Comparison of ENCODE assay signal across 20 cellular contexts in genomic region chr10:117533507-117534281, GRCh38. TPM values are rescaled to one million over a fixed set of nuclear protein-coding genes. Genes with fewer than 3 reads are reported as not detected.
A peak's percentile ranks its signal among the peaks of the same experiment; 100 is the strongest.
DNase-seq lines count a peak whose midpoint lies in the region; ATAC-seq and TF ChIP-seq lines count a peak whose summit lies in the region.
"Had no signal": no experiment of that assay in that cellular context is flagged by ENCODE, and none has a peak within 500 bp of the region (broad histone marks: within the 10 kb centered on the region; RNA-seq: fewer than 3 reads in every experiment).

No MANE protein-coding gene starts in this region.

- peak overlapping the region; percentile 66 for H3K27ac ChIP-seq in vagina
- H3K27ac ChIP-seq: esophagus squamous epithelium, KMS-11, RWPE1 had no signal

- no peaks in the 10 kb centered on the region for H3K9me3 ChIP-seq in vagina
- H3K9me3 ChIP-seq: esophagus squamous epithelium had no signal

- H3K27me3 ChIP-seq in vagina, result peaks cover 3% of the 10 kb centered on the region

- H3K36me3 Mint-ChIP-seq in activated T-cell treated with anti-CD3 and anti-CD28 coated beads, Interleukin-2, amount 50 U/mL, for 72 hours (ENCODE audit: insufficient read depth in 2 of 2), result no peaks in the 10 kb centered on the region
- H3K36me3 Mint-ChIP-seq in activated T-helper 1 cell treated with anti-CD3 and anti-CD28 coated beads, Interleukin-12 subunit alpha, Interleukin-12 subunit beta, Interleukin-2, Interleukin-4 antibody, amounts not matched to agents 30 ng/mL and 10 ng/mL and 1 ng/mL, durations not matched to agents 14 hours and 24 hours and 36 hours (ENCODE audit: low read depth), result no peaks in the 10 kb centered on the region

- no peak for TF ChIP-seq CTCF in vagina (IDR thresholded peaks at IDR 0.05)

- no peaks in the 10 kb centered on the region for H3K36me3 ChIP-seq in vagina
- H3K36me3 ChIP-seq: esophagus squamous epithelium had no signal

- no peak for DNase-seq in activated T-cell treated with anti-CD3 and anti-CD28 coated beads, Interleukin-2, amount 50 U/mL, for 72 hours
- DNase-seq in activated T-cell treated with anti-CD3 and anti-CD28 coated beads for 4 hours (no peak), kidney tubule cell (ENCODE audit: low spot score) (peak; percentile 50), vagina (ENCODE audit: extremely low spot score in 2 of 2) (no peak)
- no peak for DNase-seq in activated T-helper 1 cell treated with anti-CD3 and anti-CD28 coated beads, Interleukin-12 subunit alpha, Interleukin-12 subunit beta, Interleukin-2, Interleukin-4 antibody, amounts not matched to agents 30 ng/mL and 10 ng/mL and 1 ng/mL, durations not matched to agents 14 hours and 24 hours and 36 hours (ENCODE audit: low spot score)
- DNase-seq: activated CD4-positive, alpha-beta T cell treated with anti-CD3 and anti-CD28 coated beads for 36 hours; activated T-cell treated with anti-CD3 and anti-CD28 coated beads, Interleukin-2, amount 50 U/mL, for 4 hours; esophagus squamous epithelium; hippocampal formation; NCI-H187 treated with DMSO at 0.1 percent for 48 hours; NCI-H82; stimulated activated naive CD8-positive, alpha-beta T cell treated with anti-CD3 and anti-CD28 coated beads, Interleukin-15, amount 100 ng/mL, for 72 hours had no signal

- intact Hi-C loops in activated T-helper 1 cell treated with anti-CD3 and anti-CD28 coated beads, Interleukin-12 subunit alpha, Interleukin-12 subunit beta, Interleukin-2, Interleukin-4 antibody, amounts not matched to agents 30 ng/mL and 10 ng/mL and 1 ng/mL, durations not matched to agents 14 hours and 24 hours and 36 hours (cut with micrococcal nuclease), result loop anchor here (2.0 to 10.0 kb wide), 2 partner anchors 17 to 201 kb away; no protein-coding TSS in a partner anchor
- intact Hi-C loops in vagina (cut with DNase I), result loop anchor here (10.0 kb wide), 1 partner anchor 711 kb away; no protein-coding TSS in a partner anchor

- peaks cover 15% of the 10 kb centered on the region for H3K4me1 Mint-ChIP-seq in activated T-cell treated with anti-CD3 and anti-CD28 coated beads, Interleukin-2, amount 50 U/mL, for 72 hours (ENCODE audit: low read depth)
- no peaks in the 10 kb centered on the region for H3K4me1 Mint-ChIP-seq in activated T-helper 1 cell treated with anti-CD3 and anti-CD28 coated beads, Interleukin-12 subunit alpha, Interleukin-12 subunit beta, Interleukin-2, Interleukin-4 antibody, amounts not matched to agents 30 ng/mL and 10 ng/mL and 1 ng/mL, durations not matched to agents 14 hours and 24 hours and 36 hours (ENCODE audit: low read depth)

- TF ChIP-seq POLR2A in vagina (IDR thresholded peaks at IDR 0.05), result no peak

- peaks cover 86% of the 10 kb centered on the region for H3K27me3 Mint-ChIP-seq in activated T-cell treated with anti-CD3 and anti-CD28 coated beads, Interleukin-2, amount 50 U/mL, for 72 hours (ENCODE audit: low read depth)
- H3K27me3 Mint-ChIP-seq in activated T-helper 1 cell treated with anti-CD3 and anti-CD28 coated beads, Interleukin-12 subunit alpha, Interleukin-12 subunit beta, Interleukin-2, Interleukin-4 antibody, amounts not matched to agents 30 ng/mL and 10 ng/mL and 1 ng/mL, durations not matched to agents 14 hours and 24 hours and 36 hours (ENCODE audit: insufficient read depth), result peaks cover 81% of the 10 kb centered on the region

- H3K4me1 ChIP-seq in vagina, result peaks cover 41% of the 10 kb centered on the region

- no peak for ATAC-seq in activated T-cell treated with anti-CD3 and anti-CD28 coated beads, Interleukin-2, amount 50 U/mL, for 72 hours (replicated peaks in 1 of 2)
- ATAC-seq in GM21576 (IDR thresholded peaks at IDR 0.05; ENCODE audit: unreplicated experiment) (no peak), GM21423 (IDR thresholded peaks at IDR 0.05; ENCODE audit: unreplicated experiment) (no peak), GM18511 (IDR thresholded peaks at IDR 0.05; ENCODE audit: unreplicated experiment) (no peak)
- ATAC-seq: activated CD4-positive, alpha-beta T cell treated with anti-CD3 and anti-CD28 coated beads for 36 hours; activated T-cell treated with anti-CD3 and anti-CD28 coated beads, Interleukin-2, amount 50 U/mL, for 4 hours; stimulated activated naive CD8-positive, alpha-beta T cell treated with anti-CD3 and anti-CD28 coated beads, Interleukin-15, amount 100 ng/mL, for 72 hours had no signal

- H3K4me3 Mint-ChIP-seq in activated T-cell treated with anti-CD3 and anti-CD28 coated beads, Interleukin-2, amount 50 U/mL, for 72 hours, result peak overlapping the region in 1 of 2 donors; percentile 17
- no peak overlapping the region for H3K4me3 Mint-ChIP-seq in activated T-helper 1 cell treated with anti-CD3 and anti-CD28 coated beads, Interleukin-12 subunit alpha, Interleukin-12 subunit beta, Interleukin-2, Interleukin-4 antibody, amounts not matched to agents 30 ng/mL and 10 ng/mL and 1 ng/mL, durations not matched to agents 14 hours and 24 hours and 36 hours
- H3K4me3 Mint-ChIP-seq: activated CD4-positive, alpha-beta T cell treated with anti-CD3 and anti-CD28 coated beads for 36 hours; activated T-cell treated with anti-CD3 and anti-CD28 coated beads, Interleukin-2, amount 50 U/mL, for 4 hours; B cell; stimulated activated naive CD8-positive, alpha-beta T cell treated with anti-CD3 and anti-CD28 coated beads, Interleukin-15, amount 100 ng/mL, for 72 hours; T-helper 1 cell treated with Interleukin-12 subunit alpha and Interleukin-12 subunit beta and Interleukin-4 antibody, amounts not matched to agents 30 μg/mL and 1 μg/mL, for 36 hours had no signal

- H3K9me3 Mint-ChIP-seq in activated T-cell treated with anti-CD3 and anti-CD28 coated beads, Interleukin-2, amount 50 U/mL, for 72 hours, result no peaks in the 10 kb centered on the region
- H3K9me3 Mint-ChIP-seq in activated T-helper 1 cell treated with anti-CD3 and anti-CD28 coated beads, Interleukin-12 subunit alpha, Interleukin-12 subunit beta, Interleukin-2, Interleukin-4 antibody, amounts not matched to agents 30 ng/mL and 10 ng/mL and 1 ng/mL, durations not matched to agents 14 hours and 24 hours and 36 hours, result no peaks in the 10 kb centered on the region
- H3K9me3 Mint-ChIP-seq: activated T-cell treated with anti-CD3 and anti-CD28 coated beads, Interleukin-2, amount 50 U/mL, for 4 hours; stimulated activated naive CD8-positive, alpha-beta T cell treated with anti-CD3 and anti-CD28 coated beads, Interleukin-15, amount 100 ng/mL, for 72 hours; T-helper 1 cell treated with Interleukin-12 subunit alpha and Interleukin-12 subunit beta and Interleukin-4 antibody, amounts not matched to agents 30 μg/mL and 1 μg/mL, for 36 hours had no signal

- peak overlapping the region in 1 of 2 donors; percentile 35 for H3K4me3 ChIP-seq in vagina
- H3K4me3 ChIP-seq: lung had no signal

- peak overlapping the region; percentile 79 for H3K27ac Mint-ChIP-seq in activated T-cell treated with anti-CD3 and anti-CD28 coated beads, Interleukin-2, amount 50 U/mL, for 72 hours
- H3K27ac Mint-ChIP-seq in activated T-helper 1 cell treated with anti-CD3 and anti-CD28 coated beads, Interleukin-12 subunit alpha, Interleukin-12 subunit beta, Interleukin-2, Interleukin-4 antibody, amounts not matched to agents 30 ng/mL and 10 ng/mL and 1 ng/mL, durations not matched to agents 14 hours and 24 hours and 36 hours, result peak overlapping the region; percentile 14
- H3K27ac Mint-ChIP-seq: activated CD4-positive, alpha-beta T cell treated with anti-CD3 and anti-CD28 coated beads for 36 hours; B cell; stimulated activated naive CD8-positive, alpha-beta T cell treated with anti-CD3 and anti-CD28 coated beads, Interleukin-15, amount 100 ng/mL, for 72 hours; T-helper 1 cell treated with Interleukin-12 subunit alpha and Interleukin-12 subunit beta and Interleukin-4 antibody, amounts not matched to agents 30 μg/mL and 1 μg/mL, for 36 hours had no signal

RNA-seq across cellular contexts. Expression of gene EMX2, which starts 8.9 kb away (rescaled TPM):
- not detected for total RNA-seq in activated T-cell treated with anti-CD3 and anti-CD28 coated beads, Interleukin-2, amount 50 U/mL, for 72 hours
- total RNA-seq in activated T-helper 1 cell treated with anti-CD3 and anti-CD28 coated beads, Interleukin-12 subunit alpha, Interleukin-12 subunit beta, Interleukin-2, Interleukin-4 antibody, amounts not matched to agents 30 ng/mL and 10 ng/mL and 1 ng/mL, durations not matched to agents 14 hours and 24 hours and 36 hours, result not detected in 2 replicates
- total RNA-seq in vagina, result 0.74 TPM
- total RNA-seq: activated CD4-positive, alpha-beta T cell treated with anti-CD3 and anti-CD28 coated beads for 36 hours; activated T-cell treated with anti-CD3 and anti-CD28 coated beads, Interleukin-2, amount 50 U/mL, for 4 hours; B cell had no signal
